1 cellular context compared by ENCODE assay signal in the genomic region with DNA sequence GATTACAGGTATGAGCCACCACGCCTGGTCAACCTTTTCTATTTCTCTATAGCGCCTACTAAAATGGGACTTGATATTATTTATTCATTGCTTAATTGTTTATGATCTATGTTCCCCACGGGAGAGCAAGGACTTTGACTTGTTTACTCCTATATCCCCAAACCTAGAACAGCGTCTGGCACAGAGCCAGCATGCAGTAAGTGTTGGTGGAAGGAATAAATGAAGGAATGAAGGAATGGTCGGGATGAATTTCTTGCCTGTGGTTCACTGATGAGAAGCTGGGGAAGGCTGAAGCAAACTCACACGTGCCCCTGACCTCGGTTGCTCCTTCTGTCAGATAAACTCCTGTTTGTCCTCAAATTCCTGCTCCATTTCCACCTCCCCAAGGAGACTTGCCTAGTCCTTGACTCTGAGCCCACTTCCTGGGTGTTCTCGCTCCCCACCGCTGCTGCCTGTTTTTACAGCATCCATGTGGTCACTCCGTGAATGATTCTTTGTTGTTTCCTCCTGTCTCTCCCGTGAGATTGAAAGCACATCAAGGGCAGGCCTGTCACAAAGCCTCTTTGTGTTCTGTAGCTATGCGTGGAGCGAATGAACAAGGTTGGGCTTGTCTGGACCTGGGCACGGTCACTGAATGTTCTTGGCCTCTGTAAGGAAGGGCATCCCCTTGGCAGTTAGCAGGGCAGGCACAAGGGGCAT.
A peak's percentile ranks its signal among the peaks of the same experiment; 100 is the strongest.
TF ChIP-seq lines count a peak whose summit lies in the region.

No MANE protein-coding gene starts in this region.

TF ChIP-seq in HepG2, 621 proteins besides CTCF, POLR2A, EP300 and RAD21 (continues in another document):
- TF ChIP-seq ZNF709 (CRISPR knock-in tag; IDR thresholded peaks at IDR 0.05) (no peak), CEBPG (CRISPR knock-in tag; IDR thresholded peaks at IDR 0.05) (no peak), DNMT3B (CRISPR knock-in tag; conservative IDR thresholded peaks at IDR 0.05) (no peak), FOXP1 (IDR thresholded peaks at IDR 0.05) (no peak), FOXP1 (CRISPR knock-in tag; IDR thresholded peaks at IDR 0.05) (no peak), HNRNPL (IDR thresholded peaks at IDR 0.05; ENCODE audit: low read depth, low read length) (peak; percentile 88), MTF2 (CRISPR knock-in tag; IDR thresholded peaks at IDR 0.05; ENCODE audit: borderline replicate concordance) (no peak), ETV6 (CRISPR knock-in tag; conservative IDR thresholded peaks at IDR 0.05) (no peak), SOX6 (IDR thresholded peaks at IDR 0.05) (no peak), SOX6 (CRISPR knock-in tag; IDR thresholded peaks at IDR 0.05) (0 out of 2 replicates have a peak, but pooled peaks have one; percentile 7), ZFY (CRISPR knock-in tag; IDR thresholded peaks at IDR 0.05) (0 out of 2 replicates have a peak, but pooled peaks have one; percentile 15), HDAC1 (CRISPR knock-in tag; IDR thresholded peaks at IDR 0.05) (no peak), SALL1 (CRISPR knock-in tag; IDR thresholded peaks at IDR 0.05) (0 out of 2 replicates have a peak, but pooled peaks have one; percentile 27), DZIP1 (CRISPR knock-in tag; IDR thresholded peaks at IDR 0.05) (no peak), DMAP1 (CRISPR knock-in tag; IDR thresholded peaks at IDR 0.05) (no peak), HDAC6 (IDR thresholded peaks at IDR 0.05; ENCODE audit: low read depth, low read length) (no peak), ATF1 (CRISPR knock-in tag; IDR thresholded peaks at IDR 0.05) (peak; percentile 28; the same call in 1 of the 2 replicates), TARDBP (CRISPR knock-in tag; IDR thresholded peaks at IDR 0.05) (0 out of 2 replicates have a peak, but pooled peaks have one; percentile 19), CHD2 (IDR thresholded peaks at IDR 0.05; ENCODE audit: low read depth, low read length) (no peak), PATZ1 (CRISPR knock-in tag; IDR thresholded peaks at IDR 0.05) (peak; percentile 28; the same call in 1 of the 2 replicates), MTF1 (CRISPR knock-in tag; IDR thresholded peaks at IDR 0.05) (no peak), CBX1 (IDR thresholded peaks at IDR 0.05; ENCODE audit: low read depth) (no peak), CHD4 (IDR thresholded peaks at IDR 0.05; ENCODE audit: borderline replicate concordance, low read length) (no peak), NCOR1 (IDR thresholded peaks at IDR 0.05; ENCODE audit: borderline replicate concordance, low read length) (no peak), KDM1A (CRISPR knock-in tag; IDR thresholded peaks at IDR 0.05) (0 out of 2 replicates have a peak, but pooled peaks have one; percentile 15), ATAD3A (CRISPR knock-in tag; IDR thresholded peaks at IDR 0.05) (no peak), FOXO1 (CRISPR knock-in tag; IDR thresholded peaks at IDR 0.05) (no peak)
- TF ChIP-seq, protein P1, sequence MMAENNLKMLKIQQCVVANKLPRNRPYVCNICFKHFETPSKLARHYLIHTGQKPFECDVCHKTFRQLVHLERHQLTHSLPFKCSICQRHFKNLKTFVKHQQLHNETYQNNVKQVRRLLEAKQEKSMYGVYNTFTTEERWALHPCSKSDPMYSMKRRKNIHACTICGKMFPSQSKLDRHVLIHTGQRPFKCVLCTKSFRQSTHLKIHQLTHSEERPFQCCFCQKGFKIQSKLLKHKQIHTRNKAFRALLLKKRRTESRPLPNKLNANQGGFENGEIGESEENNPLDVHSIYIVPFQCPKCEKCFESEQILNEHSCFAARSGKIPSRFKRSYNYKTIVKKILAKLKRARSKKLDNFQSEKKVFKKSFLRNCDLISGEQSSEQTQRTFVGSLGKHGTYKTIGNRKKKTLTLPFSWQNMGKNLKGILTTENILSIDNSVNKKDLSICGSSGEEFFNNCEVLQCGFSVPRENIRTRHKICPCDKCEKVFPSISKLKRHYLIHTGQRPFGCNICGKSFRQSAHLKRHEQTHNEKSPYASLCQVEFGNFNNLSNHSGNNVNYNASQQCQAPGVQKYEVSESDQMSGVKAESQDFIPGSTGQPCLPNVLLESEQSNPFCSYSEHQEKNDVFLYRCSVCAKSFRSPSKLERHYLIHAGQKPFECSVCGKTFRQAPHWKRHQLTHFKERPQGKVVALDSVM (CRISPR knock-in tag; IDR thresholded peaks at IDR 0.05), result no peak
- TF ChIP-seq, protein P2, sequence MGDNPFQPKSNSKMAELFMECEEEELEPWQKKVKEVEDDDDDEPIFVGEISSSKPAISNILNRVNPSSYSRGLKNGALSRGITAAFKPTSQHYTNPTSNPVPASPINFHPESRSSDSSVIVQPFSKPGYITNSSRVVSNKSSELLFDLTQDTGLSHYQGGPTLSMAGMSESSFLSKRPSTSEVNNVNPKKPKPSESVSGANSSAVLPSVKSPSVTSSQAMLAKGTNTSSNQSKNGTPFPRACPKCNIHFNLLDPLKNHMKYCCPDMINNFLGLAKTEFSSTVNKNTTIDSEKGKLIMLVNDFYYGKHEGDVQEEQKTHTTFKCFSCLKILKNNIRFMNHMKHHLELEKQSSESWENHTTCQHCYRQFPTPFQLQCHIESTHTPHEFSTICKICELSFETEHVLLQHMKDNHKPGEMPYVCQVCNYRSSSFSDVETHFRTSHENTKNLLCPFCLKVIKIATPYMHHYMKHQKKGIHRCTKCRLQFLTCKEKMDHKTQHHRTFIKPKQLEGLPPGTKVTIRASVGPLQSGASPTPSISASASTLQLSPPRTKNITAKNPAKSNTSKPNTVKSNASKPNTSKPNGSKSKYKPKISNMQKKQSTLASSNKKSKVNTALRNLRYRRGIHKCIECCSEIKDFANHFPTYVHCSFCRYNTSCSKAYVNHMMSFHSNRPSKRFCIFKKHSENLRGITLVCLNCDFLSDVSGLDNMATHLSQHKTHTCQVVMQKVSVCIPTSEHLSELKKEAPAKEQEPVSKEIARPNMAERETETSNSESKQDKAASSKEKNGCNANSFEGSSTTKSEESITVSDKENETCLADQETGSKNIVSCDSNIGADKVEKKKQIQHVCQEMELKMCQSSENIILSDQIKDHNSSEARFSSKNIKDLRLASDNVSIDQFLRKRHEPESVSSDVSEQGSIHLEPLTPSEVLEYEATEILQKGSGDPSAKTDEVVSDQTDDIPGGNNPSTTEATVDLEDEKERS (CRISPR knock-in tag; IDR thresholded peaks at IDR 0.05), result no peak
- TF ChIP-seq, protein P3, sequence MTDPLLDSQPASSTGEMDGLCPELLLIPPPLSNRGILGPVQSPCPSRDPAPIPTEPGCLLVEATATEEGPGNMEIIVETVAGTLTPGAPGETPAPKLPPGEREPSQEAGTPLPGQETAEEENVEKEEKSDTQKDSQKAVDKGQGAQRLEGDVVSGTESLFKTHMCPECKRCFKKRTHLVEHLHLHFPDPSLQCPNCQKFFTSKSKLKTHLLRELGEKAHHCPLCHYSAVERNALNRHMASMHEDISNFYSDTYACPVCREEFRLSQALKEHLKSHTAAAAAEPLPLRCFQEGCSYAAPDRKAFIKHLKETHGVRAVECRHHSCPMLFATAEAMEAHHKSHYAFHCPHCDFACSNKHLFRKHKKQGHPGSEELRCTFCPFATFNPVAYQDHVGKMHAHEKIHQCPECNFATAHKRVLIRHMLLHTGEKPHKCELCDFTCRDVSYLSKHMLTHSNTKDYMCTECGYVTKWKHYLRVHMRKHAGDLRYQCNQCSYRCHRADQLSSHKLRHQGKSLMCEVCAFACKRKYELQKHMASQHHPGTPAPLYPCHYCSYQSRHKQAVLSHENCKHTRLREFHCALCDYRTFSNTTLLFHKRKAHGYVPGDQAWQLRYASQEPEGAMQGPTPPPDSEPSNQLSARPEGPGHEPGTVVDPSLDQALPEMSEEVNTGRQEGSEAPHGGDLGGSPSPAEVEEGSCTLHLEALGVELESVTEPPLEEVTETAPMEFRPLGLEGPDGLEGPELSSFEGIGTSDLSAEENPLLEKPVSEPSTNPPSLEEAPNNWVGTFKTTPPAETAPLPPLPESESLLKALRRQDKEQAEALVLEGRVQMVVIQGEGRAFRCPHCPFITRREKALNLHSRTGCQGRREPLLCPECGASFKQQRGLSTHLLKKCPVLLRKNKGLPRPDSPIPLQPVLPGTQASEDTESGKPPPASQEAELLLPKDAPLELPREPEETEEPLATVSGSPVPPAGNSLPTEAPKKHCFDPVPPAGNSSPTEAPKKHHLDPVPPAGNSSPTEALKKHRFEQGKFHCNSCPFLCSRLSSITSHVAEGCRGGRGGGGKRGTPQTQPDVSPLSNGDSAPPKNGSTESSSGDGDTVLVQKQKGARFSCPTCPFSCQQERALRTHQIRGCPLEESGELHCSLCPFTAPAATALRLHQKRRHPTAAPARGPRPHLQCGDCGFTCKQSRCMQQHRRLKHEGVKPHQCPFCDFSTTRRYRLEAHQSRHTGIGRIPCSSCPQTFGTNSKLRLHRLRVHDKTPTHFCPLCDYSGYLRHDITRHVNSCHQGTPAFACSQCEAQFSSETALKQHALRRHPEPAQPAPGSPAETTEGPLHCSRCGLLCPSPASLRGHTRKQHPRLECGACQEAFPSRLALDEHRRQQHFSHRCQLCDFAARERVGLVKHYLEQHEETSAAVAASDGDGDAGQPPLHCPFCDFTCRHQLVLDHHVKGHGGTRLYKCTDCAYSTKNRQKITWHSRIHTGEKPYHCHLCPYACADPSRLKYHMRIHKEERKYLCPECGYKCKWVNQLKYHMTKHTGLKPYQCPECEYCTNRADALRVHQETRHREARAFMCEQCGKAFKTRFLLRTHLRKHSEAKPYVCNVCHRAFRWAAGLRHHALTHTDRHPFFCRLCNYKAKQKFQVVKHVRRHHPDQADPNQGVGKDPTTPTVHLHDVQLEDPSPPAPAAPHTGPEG (CRISPR knock-in tag; IDR thresholded peaks at IDR 0.05), result no peak
- TF ChIP-seq, protein P4, sequence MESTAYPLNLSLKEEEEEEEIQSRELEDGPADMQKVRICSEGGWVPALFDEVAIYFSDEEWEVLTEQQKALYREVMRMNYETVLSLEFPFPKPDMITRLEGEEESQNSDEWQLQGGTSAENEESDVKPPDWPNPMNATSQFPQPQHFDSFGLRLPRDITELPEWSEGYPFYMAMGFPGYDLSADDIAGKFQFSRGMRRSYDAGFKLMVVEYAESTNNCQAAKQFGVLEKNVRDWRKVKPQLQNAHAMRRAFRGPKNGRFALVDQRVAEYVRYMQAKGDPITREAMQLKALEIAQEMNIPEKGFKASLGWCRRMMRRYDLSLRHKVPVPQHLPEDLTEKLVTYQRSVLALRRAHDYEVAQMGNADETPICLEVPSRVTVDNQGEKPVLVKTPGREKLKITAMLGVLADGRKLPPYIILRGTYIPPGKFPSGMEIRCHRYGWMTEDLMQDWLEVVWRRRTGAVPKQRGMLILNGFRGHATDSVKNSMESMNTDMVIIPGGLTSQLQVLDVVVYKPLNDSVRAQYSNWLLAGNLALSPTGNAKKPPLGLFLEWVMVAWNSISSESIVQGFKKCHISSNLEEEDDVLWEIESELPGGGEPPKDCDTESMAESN (CRISPR knock-in tag; conservative IDR thresholded peaks at IDR 0.05), result peak; percentile 99
- TF ChIP-seq, protein P5, sequence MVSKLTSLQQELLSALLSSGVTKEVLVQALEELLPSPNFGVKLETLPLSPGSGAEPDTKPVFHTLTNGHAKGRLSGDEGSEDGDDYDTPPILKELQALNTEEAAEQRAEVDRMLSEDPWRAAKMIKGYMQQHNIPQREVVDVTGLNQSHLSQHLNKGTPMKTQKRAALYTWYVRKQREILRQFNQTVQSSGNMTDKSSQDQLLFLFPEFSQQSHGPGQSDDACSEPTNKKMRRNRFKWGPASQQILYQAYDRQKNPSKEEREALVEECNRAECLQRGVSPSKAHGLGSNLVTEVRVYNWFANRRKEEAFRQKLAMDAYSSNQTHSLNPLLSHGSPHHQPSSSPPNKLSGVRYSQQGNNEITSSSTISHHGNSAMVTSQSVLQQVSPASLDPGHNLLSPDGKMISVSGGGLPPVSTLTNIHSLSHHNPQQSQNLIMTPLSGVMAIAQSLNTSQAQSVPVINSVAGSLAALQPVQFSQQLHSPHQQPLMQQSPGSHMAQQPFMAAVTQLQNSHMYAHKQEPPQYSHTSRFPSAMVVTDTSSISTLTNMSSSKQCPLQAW (CRISPR knock-in tag; IDR thresholded peaks at IDR 0.05), result no peak
- TF ChIP-seq, protein P6, sequence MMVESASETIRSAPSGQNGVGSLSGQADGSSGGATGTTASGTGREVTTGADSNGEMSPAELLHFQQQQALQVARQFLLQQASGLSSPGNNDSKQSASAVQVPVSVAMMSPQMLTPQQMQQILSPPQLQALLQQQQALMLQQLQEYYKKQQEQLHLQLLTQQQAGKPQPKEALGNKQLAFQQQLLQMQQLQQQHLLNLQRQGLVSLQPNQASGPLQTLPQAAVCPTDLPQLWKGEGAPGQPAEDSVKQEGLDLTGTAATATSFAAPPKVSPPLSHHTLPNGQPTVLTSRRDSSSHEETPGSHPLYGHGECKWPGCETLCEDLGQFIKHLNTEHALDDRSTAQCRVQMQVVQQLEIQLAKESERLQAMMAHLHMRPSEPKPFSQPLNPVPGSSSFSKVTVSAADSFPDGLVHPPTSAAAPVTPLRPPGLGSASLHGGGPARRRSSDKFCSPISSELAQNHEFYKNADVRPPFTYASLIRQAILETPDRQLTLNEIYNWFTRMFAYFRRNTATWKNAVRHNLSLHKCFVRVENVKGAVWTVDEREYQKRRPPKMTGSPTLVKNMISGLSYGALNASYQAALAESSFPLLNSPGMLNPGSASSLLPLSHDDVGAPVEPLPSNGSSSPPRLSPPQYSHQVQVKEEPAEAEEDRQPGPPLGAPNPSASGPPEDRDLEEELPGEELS (CRISPR knock-in tag; IDR thresholded peaks at IDR 0.05), result peak; percentile 50; the same call in 1 of the 2 replicates
